Comparison of ENCODE assay signal across 1 cellular context in genomic region chr13:41188584-41188983, GRCh38.
TF ChIP-seq lines count a peak whose summit lies in the region.

No MANE protein-coding gene starts in this region.

TF ChIP-seq in HepG2, 621 proteins besides CTCF, POLR2A, EP300 and RAD21:
- TF ChIP-seq BRCA1 (CRISPR knock-in tag; IDR thresholded peaks at IDR 0.05), result no peak
- peak; percentile 43; the same call in 1 of the 2 replicates for TF ChIP-seq ARID3A (IDR thresholded peaks at IDR 0.05; ENCODE audit: low read depth, low read length)
- TF ChIP-seq MTF1 (CRISPR knock-in tag; IDR thresholded peaks at IDR 0.05), result no peak
TF ChIP-seq in HepG2: peak in this region for 1.
